17 cellular contexts compared by ENCODE assay signal in the genomic region with DNA sequence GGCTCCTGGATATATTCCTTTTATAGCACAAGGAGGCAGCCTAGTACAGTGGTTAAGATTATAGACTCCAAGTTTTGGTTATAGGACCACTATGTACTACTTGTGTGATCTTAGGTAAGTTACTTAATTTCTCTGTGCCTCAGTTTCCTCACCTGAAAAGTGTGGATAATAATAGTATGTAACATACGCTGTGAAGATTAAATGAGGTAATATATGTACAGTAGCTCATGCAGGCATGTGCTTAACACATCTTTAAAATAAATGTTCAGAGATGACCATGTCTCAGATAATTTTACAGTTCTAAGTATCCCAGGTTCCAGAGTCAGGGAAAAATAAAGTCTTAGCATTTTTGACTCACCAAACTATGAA. TPM values are rescaled to one million over a fixed set of nuclear protein-coding genes. Genes with fewer than 3 reads are reported as not detected.
"Had no signal": no experiment of that assay in that cellular context is flagged by ENCODE, and none has a peak within 500 bp of the region (broad histone marks: within the 10 kb centered on the region; RNA-seq: fewer than 3 reads in every experiment).

No MANE protein-coding gene starts in this region.

- H3K9me3 Mint-ChIP-seq: activated CD4-positive, alpha-beta T cell treated with anti-CD3 and anti-CD28 coated beads, Interleukin-2, amount 10 ng/mL, durations not matched to agents 7 days and 5 days; activated naive CD4-positive, alpha-beta T cell treated with anti-CD3 and anti-CD28 coated beads, Interleukin-2, amount 10 ng/mL, durations not matched to agents 7 days and 5 days; activated naive CD8-positive, alpha-beta T cell treated with anti-CD3 and anti-CD28 coated beads, Interleukin-2, amount 50 U/mL, for 24 hours; activated T-cell treated with anti-CD3 and anti-CD28 coated beads, Interleukin-2, amount 50 U/mL, for 24 hours; neural progenitor cell; stimulated activated effector memory CD8-positive, alpha-beta T cell treated with anti-CD3 and anti-CD28 coated beads, Interleukin-12 subunit alpha, Interleukin-12 subunit beta, amount 100 ng/mL, for 72 hours; T-helper 1 cell treated with Interleukin-12 subunit alpha and Interleukin-12 subunit beta and Interleukin-4 antibody, amounts not matched to agents 30 μg/mL and 1 μg/mL, for 36 hours had no signal

- H3K27me3 Mint-ChIP-seq: activated CD4-positive, alpha-beta T cell treated with anti-CD3 and anti-CD28 coated beads, Interleukin-2, amount 10 ng/mL, durations not matched to agents 7 days and 5 days had no signal

- ATAC-seq: activated CD4-positive, CD25-positive, alpha-beta regulatory T cell treated with anti-CD3 and anti-CD28 coated beads, Interleukin-2, amount 50 U/mL, for 24 hours; activated CD8-positive, alpha-beta T cell treated with anti-CD3 and anti-CD28 coated beads, Interleukin-2, amount 10 ng/mL, durations not matched to agents 7 days and 5 days; activated naive CD8-positive, alpha-beta T cell treated with anti-CD3 and anti-CD28 coated beads, Interleukin-2, amount 50 U/mL, for 24 hours; psoas muscle; stimulated activated effector memory CD8-positive, alpha-beta T cell treated with anti-CD3 and anti-CD28 coated beads, Interleukin-12 subunit alpha, Interleukin-12 subunit beta, amount 100 ng/mL, for 72 hours had no signal

- DNase-seq: activated CD4-positive, alpha-beta T cell treated with anti-CD3 and anti-CD28 coated beads, Interleukin-2, amount 10 ng/mL, durations not matched to agents 7 days and 5 days; activated CD8-positive, alpha-beta T cell treated with anti-CD3 and anti-CD28 coated beads, Interleukin-2, amount 10 ng/mL, durations not matched to agents 7 days and 5 days; activated naive CD4-positive, alpha-beta T cell treated with anti-CD3 and anti-CD28 coated beads, Interleukin-2, amount 10 ng/mL, durations not matched to agents 7 days and 5 days; activated naive CD8-positive, alpha-beta T cell treated with anti-CD3 and anti-CD28 coated beads, Interleukin-2, amount 50 U/mL, for 24 hours; activated T-cell treated with anti-CD3 and anti-CD28 coated beads, Interleukin-2, amount 50 U/mL, for 24 hours; naive B cell; psoas muscle; stimulated activated CD4-positive, alpha-beta T cell treated with anti-CD3 and anti-CD28 coated beads, Interleukin-4, amount 100 ng/mL, for 24 hours had no signal

- H3K4me3 Mint-ChIP-seq: activated CD4-positive, alpha-beta T cell treated with anti-CD3 and anti-CD28 coated beads, Interleukin-2, amount 10 ng/mL, durations not matched to agents 7 days and 5 days; activated CD8-positive, alpha-beta T cell treated with anti-CD3 and anti-CD28 coated beads, Interleukin-2, amount 10 ng/mL, durations not matched to agents 7 days and 5 days; activated naive CD4-positive, alpha-beta T cell treated with anti-CD3 and anti-CD28 coated beads, Interleukin-2, amount 10 ng/mL, durations not matched to agents 7 days and 5 days; activated naive CD8-positive, alpha-beta T cell treated with anti-CD3 and anti-CD28 coated beads, Interleukin-2, amount 50 U/mL, for 24 hours; activated T-cell treated with anti-CD3 and anti-CD28 coated beads, Interleukin-2, amount 50 U/mL, for 24 hours; naive B cell; neural progenitor cell; stimulated activated effector memory CD8-positive, alpha-beta T cell treated with anti-CD3 and anti-CD28 coated beads, Interleukin-12 subunit alpha, Interleukin-12 subunit beta, amount 100 ng/mL, for 72 hours; T-helper 1 cell treated with Interleukin-12 subunit alpha and Interleukin-12 subunit beta and Interleukin-4 antibody, amounts not matched to agents 30 μg/mL and 1 μg/mL, for 36 hours had no signal

- H3K36me3 Mint-ChIP-seq: activated naive CD4-positive, alpha-beta T cell treated with anti-CD3 and anti-CD28 coated beads, Interleukin-2, amount 10 ng/mL, durations not matched to agents 7 days and 5 days; naive B cell; neural progenitor cell; stimulated activated effector memory CD8-positive, alpha-beta T cell treated with anti-CD3 and anti-CD28 coated beads, Interleukin-12 subunit alpha, Interleukin-12 subunit beta, amount 100 ng/mL, for 72 hours had no signal

- H3K9ac ChIP-seq: neural progenitor cell had no signal

- H3K4me3 ChIP-seq: cardiac muscle cell, lung, neural progenitor cell, psoas muscle, thyroid gland had no signal

- H3K9me3 ChIP-seq: psoas muscle, thyroid gland had no signal

- H3K27ac Mint-ChIP-seq: activated CD4-positive, alpha-beta T cell treated with anti-CD3 and anti-CD28 coated beads, Interleukin-2, amount 10 ng/mL, durations not matched to agents 7 days and 5 days; activated CD8-positive, alpha-beta T cell treated with anti-CD3 and anti-CD28 coated beads, Interleukin-2, amount 10 ng/mL, durations not matched to agents 7 days and 5 days; activated naive CD4-positive, alpha-beta T cell treated with anti-CD3 and anti-CD28 coated beads, Interleukin-2, amount 10 ng/mL, durations not matched to agents 7 days and 5 days; activated naive CD8-positive, alpha-beta T cell treated with anti-CD3 and anti-CD28 coated beads, Interleukin-2, amount 50 U/mL, for 24 hours; activated T-cell treated with anti-CD3 and anti-CD28 coated beads, Interleukin-2, amount 50 U/mL, for 24 hours; naive B cell; neural progenitor cell; stimulated activated effector memory CD8-positive, alpha-beta T cell treated with anti-CD3 and anti-CD28 coated beads, Interleukin-12 subunit alpha, Interleukin-12 subunit beta, amount 100 ng/mL, for 72 hours; T-helper 1 cell treated with Interleukin-12 subunit alpha and Interleukin-12 subunit beta and Interleukin-4 antibody, amounts not matched to agents 30 μg/mL and 1 μg/mL, for 36 hours had no signal

- H3K4me1 Mint-ChIP-seq: activated CD4-positive, alpha-beta T cell treated with anti-CD3 and anti-CD28 coated beads, Interleukin-2, amount 10 ng/mL, durations not matched to agents 7 days and 5 days; activated naive CD4-positive, alpha-beta T cell treated with anti-CD3 and anti-CD28 coated beads, Interleukin-2, amount 10 ng/mL, durations not matched to agents 7 days and 5 days; activated naive CD8-positive, alpha-beta T cell treated with anti-CD3 and anti-CD28 coated beads, Interleukin-2, amount 50 U/mL, for 24 hours; naive B cell; stimulated activated effector memory CD8-positive, alpha-beta T cell treated with anti-CD3 and anti-CD28 coated beads, Interleukin-12 subunit alpha, Interleukin-12 subunit beta, amount 100 ng/mL, for 72 hours had no signal

- H3K27me3 ChIP-seq: cardiac muscle cell, neural progenitor cell, thyroid gland had no signal

- H3K27ac ChIP-seq: cardiac muscle cell, neural progenitor cell, psoas muscle, thyroid gland had no signal

- H3K4me1 ChIP-seq: neural progenitor cell, psoas muscle had no signal

- H3K36me3 ChIP-seq: cardiac muscle cell, neural progenitor cell, thyroid gland had no signal

RNA-seq across cellular contexts. Expression of a gene that starts 55.7 kb away (rescaled TPM):
- total RNA-seq: activated CD4-positive, alpha-beta T cell treated with anti-CD3 and anti-CD28 coated beads, Interleukin-2, amount 10 ng/mL, durations not matched to agents 7 days and 5 days; activated CD8-positive, alpha-beta T cell treated with anti-CD3 and anti-CD28 coated beads, Interleukin-2, amount 10 ng/mL, durations not matched to agents 7 days and 5 days; mononuclear cell; osteocyte had no signal
